In the genomic region with DNA sequence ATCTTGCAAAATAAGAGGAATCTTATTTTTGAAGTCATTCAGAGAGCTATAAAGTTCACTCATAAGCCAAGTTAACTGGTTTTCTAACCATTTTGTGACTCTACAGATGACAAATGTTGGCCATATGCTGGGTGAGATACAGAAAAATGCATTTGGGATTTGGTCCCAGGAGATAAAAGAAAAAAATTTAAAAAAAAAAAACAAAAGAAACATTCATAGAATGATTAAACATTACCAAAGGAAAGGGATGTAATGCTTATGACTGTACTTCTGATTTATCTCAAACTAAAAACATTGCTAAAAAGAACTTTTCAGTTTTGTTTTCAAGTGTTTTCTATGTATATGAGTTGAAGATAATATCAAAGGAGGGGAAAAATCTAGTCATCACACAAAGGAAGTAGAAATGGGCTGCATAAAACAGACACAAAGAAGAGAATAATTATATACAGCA, we compare ENCODE assay signal across 9 cellular contexts. TPM values are rescaled to one million over a fixed set of nuclear protein-coding genes. Genes with fewer than 3 reads are reported as not detected.
DNase-seq lines count a peak whose midpoint lies in the region; ATAC-seq and TF ChIP-seq lines count a peak whose summit lies in the region.
"Had no signal": no experiment of that assay in that cellular context is flagged by ENCODE, and none has a peak within 500 bp of the region (broad histone marks: within the 10 kb centered on the region; RNA-seq: fewer than 3 reads in every experiment).

No MANE protein-coding gene starts in this region.

- no peak for TF ChIP-seq EP300 in ovary (IDR thresholded peaks at IDR 0.05)

- no peaks in the 10 kb centered on the region for H3K27me3 ChIP-seq in ovary
- no peaks in the 10 kb centered on the region for H3K27me3 ChIP-seq in body of pancreas

- TSS peak; percentile 95 for BruUV-seq in OCI-LY7 (replicated peaks; lab: Mats Ljungman, UMichigan)

- H3K4me3 ChIP-seq in OCI-LY7 (ENCODE audit: low read depth, low read length, poor library complexity, severe bottlenecking) (peak overlapping the region; percentile 33), ovary (no peak overlapping the region), body of pancreas (no peak overlapping the region)

- peaks cover 81% of the 10 kb centered on the region for H3K4me1 Mint-ChIP-seq in mesothelial cell of epicardium
- H3K4me1 Mint-ChIP-seq in endothelial cell (ENCODE audit: unreplicated experiment) = peaks cover 12% of the 10 kb centered on the region

- H3K27ac ChIP-seq in OCI-LY7 (ENCODE audit: low read depth, low read length, poor library complexity, severe bottlenecking) = peak overlapping the region; percentile 99
- no peak overlapping the region for H3K27ac ChIP-seq in ovary
- peak overlapping the region in 1 of 4 donors; percentile 33 for H3K27ac ChIP-seq in body of pancreas

- H3K36me3 Mint-ChIP-seq in mesothelial cell of epicardium = peaks cover 17% of the 10 kb centered on the region
- peaks cover 17% of the 10 kb centered on the region for H3K36me3 Mint-ChIP-seq in endothelial cell (ENCODE audit: low read depth, unreplicated experiment)

- H3K9me3 Mint-ChIP-seq in mesothelial cell of epicardium (peaks cover under 1% of the 10 kb centered on the region), endothelial cell (ENCODE audit: unreplicated experiment) (no peaks in the 10 kb centered on the region)

- H3K4me1 ChIP-seq in OCI-LY7 (ENCODE audit: insufficient read depth, low read length, poor library complexity, severe bottlenecking) (peaks cover 92% of the 10 kb centered on the region), ovary (ENCODE audit: insufficient read depth) (peaks cover 6% of the 10 kb centered on the region), body of pancreas (peaks cover 27% of the 10 kb centered on the region)

- H3K27me3 Mint-ChIP-seq in mesothelial cell of epicardium (ENCODE audit: low read depth) (no peaks in the 10 kb centered on the region), endothelial cell (ENCODE audit: unreplicated experiment) (peaks cover 1% of the 10 kb centered on the region)

- no peaks in the 10 kb centered on the region for H4K20me1 ChIP-seq in OCI-LY7 (ENCODE audit: insufficient read depth, low read length)

- peak overlapping the region; percentile 65 for H3K4me2 ChIP-seq in OCI-LY7 (ENCODE audit: low read length)

- peaks cover 6% of the 10 kb centered on the region; the same call in 1 of the 2 replicates for H3K9me3 ChIP-seq in OCI-LY7 (ENCODE audit: low read length)
- H3K9me3 ChIP-seq in ovary = no peaks in the 10 kb centered on the region
- H3K9me3 ChIP-seq in body of pancreas = no peaks in the 10 kb centered on the region

- DNase-seq in OCI-LY7 (ENCODE audit: low spot score) (peak; percentile 52), mesothelial cell of epicardium (ENCODE audit: low spot score in 2 of 2, unreplicated experiment in 2 of 2) (no peak), endothelial cell (ENCODE audit: low spot score) (no peak), ovary (no peak), body of pancreas (no peak), inferior parietal cortex (ENCODE audit: extremely low spot score) (no peak)
- DNase-seq: MV-4-11 had no signal

- H3K9me2 ChIP-seq in OCI-LY7 (ENCODE audit: insufficient read depth, low read length) = no peaks in the 10 kb centered on the region

- TF ChIP-seq CTCF in OCI-LY7 (conservative IDR thresholded peaks at IDR 0.05; ENCODE audit: low read length) = no peak
- no peak for TF ChIP-seq CTCF in mesothelial cell of epicardium (IDR thresholded peaks at IDR 0.05; ENCODE audit: unreplicated experiment)
- no peak for TF ChIP-seq CTCF in endothelial cell (IDR thresholded peaks at IDR 0.05; ENCODE audit: unreplicated experiment)
- no peak for TF ChIP-seq CTCF in ovary (IDR thresholded peaks at IDR 0.05)
- TF ChIP-seq CTCF in body of pancreas (IDR thresholded peaks at IDR 0.05) = no peak

- TF ChIP-seq POLR2A in ovary (IDR thresholded peaks at IDR 0.05) (no peak), body of pancreas (IDR thresholded peaks at IDR 0.05) (no peak)

- CTCF ChIA-PET in OCI-LY7 (lab: Charles Lee; ENCODE audit: unreplicated experiment) = interaction anchor here (0.6 to 0.8 kb wide), 2 partner anchors 10 to 426 kb away, joined by 3 read pairs; no protein-coding TSS in a partner anchor

- peak; percentile 51 for ATAC-seq in GM18498 (IDR thresholded peaks at IDR 0.05; ENCODE audit: unreplicated experiment)
- ATAC-seq in GM21619 (IDR thresholded peaks at IDR 0.05; ENCODE audit: unreplicated experiment) = peak; percentile 42
- ATAC-seq in body of pancreas = no peak

- peaks cover 74% of the 10 kb centered on the region for H3K79me2 ChIP-seq in OCI-LY7 (ENCODE audit: insufficient read depth, low read depth, low read length)

- intact Hi-C loops in OCI-LY7 (cut with micrococcal nuclease; ENCODE audit: unreplicated experiment) = loop anchor here (2.0 kb wide), 1 partner anchor 14 kb away; no protein-coding TSS in a partner anchor
- intact Hi-C loops in ovary (cut with DNase I) = no loop called here
- intact Hi-C loops in body of pancreas (cut with DNase I) = no loop called here

- H3K27ac Mint-ChIP-seq in mesothelial cell of epicardium = peak overlapping the region; percentile 78
- H3K27ac Mint-ChIP-seq in endothelial cell (ENCODE audit: unreplicated experiment) = no peak overlapping the region

- POLR2A ChIA-PET in OCI-LY7 (lab: Charles Lee) = interaction anchor here (0.6 to 3.3 kb wide), 27 partner anchors 8 to 647 kb away, joined by 3 to 26 read pairs (median 4); no protein-coding TSS in a partner anchor

- H3K36me3 ChIP-seq in OCI-LY7 (ENCODE audit: insufficient read depth, low read length) = peaks cover 85% of the 10 kb centered on the region
- no peaks in the 10 kb centered on the region for H3K36me3 ChIP-seq in ovary
- peaks cover 0 to 4% of the 10 kb centered on the region in 2 donors for H3K36me3 ChIP-seq in body of pancreas (replicated peaks in 1 of 2; ENCODE audit: insufficient read depth in 1 of 2, low read depth in 2 of 2)

- H3K4me3 Mint-ChIP-seq in mesothelial cell of epicardium (no peak overlapping the region), endothelial cell (ENCODE audit: unreplicated experiment) (no peak overlapping the region)

- H2AFZ ChIP-seq in OCI-LY7 (ENCODE audit: low read length) = no peak overlapping the region

RNA-seq across cellular contexts. Expression of gene PELI1, which starts 43.1 kb away (rescaled TPM):
- 108 and 110 TPM in 2 replicates for total RNA-seq in OCI-LY7 (2014; rRNA removed; shearing (Covaris generic))
- total RNA-seq in OCI-LY7 (2022) (174 and 211 TPM in 2 replicates), mesothelial cell of epicardium (124 to 134 TPM (median 129 TPM) in 3 replicates), endothelial cell (ENCODE audit: unreplicated experiment) (46.4 TPM), ovary (10 to 100 TPM in 4 of 7 donors, 1 to 10 TPM in 3; 5.7 to 14.4 (median 12.0) TPM), body of pancreas (10 to 100 TPM in 1 of 2 donors, 1 to 10 TPM in 1; 6.3 to 16.6 TPM)
- 10 to 100 TPM in 1 of 2 donors, 1 to 10 TPM in 1; 6.3 to 13.3 TPM for polyA plus RNA-seq in ovary
